In the genomic region with DNA sequence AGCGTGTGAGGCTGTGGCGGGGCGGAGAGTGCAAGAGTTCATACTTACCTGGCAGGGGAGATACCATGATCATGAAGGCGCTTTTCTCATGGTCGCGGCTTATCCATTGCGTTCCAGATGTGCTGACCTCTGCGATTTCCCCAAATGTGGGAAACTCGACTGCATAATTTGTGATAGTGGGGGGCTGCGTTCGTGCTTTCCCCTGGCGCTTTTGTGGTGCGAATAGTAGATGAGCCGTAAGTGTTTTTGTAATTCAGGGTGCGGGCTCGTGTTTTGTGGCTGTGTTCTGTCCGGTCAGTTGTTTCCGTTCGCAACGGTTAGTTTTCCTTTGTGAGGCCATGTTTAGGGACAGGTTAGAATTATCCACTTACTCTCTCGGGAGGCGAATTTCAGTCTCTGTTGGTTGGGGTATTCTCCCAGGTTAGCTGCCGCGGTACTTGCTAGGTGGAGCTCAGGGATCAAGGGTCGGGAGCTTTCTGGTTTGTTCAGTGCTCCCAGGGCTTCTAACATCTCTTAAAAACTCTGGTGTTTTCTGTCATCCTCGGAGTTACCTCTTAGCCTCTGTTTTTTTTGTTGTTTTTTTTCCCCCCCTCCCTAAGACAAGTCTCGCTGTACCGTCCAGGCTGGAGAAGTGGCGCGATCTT, we compare ENCODE assay signal across 8 cellular contexts. TPM values are rescaled to one million over a fixed set of nuclear protein-coding genes. Genes with fewer than 3 reads are reported as not detected.
DNase-seq lines count a peak whose midpoint lies in the region; TF ChIP-seq lines count a peak whose summit lies in the region.
"Not testable (repeated sequence)": the region's sequence is repeated elsewhere in the genome, so short reads cannot be mapped to it uniquely, and the experiment has no call there.

No MANE protein-coding gene starts in this region.

- not testable (repeated sequence) for H3K4me1 ChIP-seq in Loucy (ENCODE audit: insufficient read depth, low read length, poor library complexity, severe bottlenecking); neural progenitor cell

- H3K4me1 Mint-ChIP-seq in neural progenitor cell = not testable (repeated sequence)

- peak overlapping the region; percentile 99 for H3K27ac Mint-ChIP-seq in neural progenitor cell

- peak overlapping the region; percentile 73 for H3K27ac ChIP-seq in neural progenitor cell

- H3K9me3 Mint-ChIP-seq in neural progenitor cell = not testable (repeated sequence)

- H3K4me2 ChIP-seq in Loucy (ENCODE audit: low read depth, low read length, poor library complexity, severe bottlenecking) = peak overlapping the region; percentile 62
- H3K4me2 ChIP-seq in neural progenitor cell = peak overlapping the region; percentile 61

- not testable (repeated sequence) for H3K27me3 ChIP-seq in Loucy (ENCODE audit: insufficient read depth, low read length, poor library complexity, severe bottlenecking); neural progenitor cell

- not testable (repeated sequence) for H3K36me3 Mint-ChIP-seq in neural progenitor cell

- not testable (repeated sequence) for TF ChIP-seq CTCF in Loucy (conservative IDR thresholded peaks at IDR 0.05; ENCODE audit: low read length); foreskin fibroblast (IDR thresholded peaks at IDR 0.05; ENCODE audit: low read depth, low read length); neural progenitor cell (IDR thresholded peaks at IDR 0.05)

- peak; percentile 98 for DNase-seq in EL
- peak; percentile 52 for DNase-seq in GOT3 (lab: John Stamatoyannopoulos, UW)
- peak; percentile 100 for DNase-seq in SIG-M5 treated with dmso at 0.1 percent for 504 hours (lab: John Stamatoyannopoulos, UW; ENCODE audit: unreplicated experiment)
- DNase-seq in activated gamma-delta T cell treated with Interleukin-2 at 50 U/mL for 16 hours = peak; percentile 87
- peak; percentile 96 to 97 for DNase-seq in foreskin fibroblast
- peak; percentile 92 for DNase-seq in neural progenitor cell (ENCODE audit: low spot score)
- DNase-seq in stimulated activated naive CD4-positive, alpha-beta T cell treated with Interleukin-2 at 50 U/mL for 16 hours (lab: John Stamatoyannopoulos, UW) = peak; percentile 89

- not testable (repeated sequence) for H3K36me3 ChIP-seq in Loucy (ENCODE audit: insufficient read depth, low read length); neural progenitor cell

- H3K4me3 Mint-ChIP-seq in neural progenitor cell = peak overlapping the region; percentile 89

- not testable (repeated sequence) for H3K79me2 ChIP-seq in Loucy (ENCODE audit: insufficient read depth, low read length); neural progenitor cell (ENCODE audit: low read depth)

- not testable (repeated sequence) for H3K9me2 ChIP-seq in Loucy (replicated peaks; ENCODE audit: low read depth, low read length)

- peak overlapping the region; percentile 75 for H3K9ac ChIP-seq in Loucy (ENCODE audit: low read depth, low read length, poor library complexity, severe bottlenecking)
- not testable (repeated sequence) for H3K9ac ChIP-seq in neural progenitor cell

- not testable (repeated sequence) for H4K20me1 ChIP-seq in Loucy (ENCODE audit: insufficient read depth, low read length, poor library complexity, severe bottlenecking); neural progenitor cell (ENCODE audit: low read depth)

- H3F3A ChIP-seq in Loucy (ENCODE audit: low read depth); neural progenitor cell (ENCODE audit: low read depth): not testable (repeated sequence)

- H3K9me3 ChIP-seq in Loucy (ENCODE audit: insufficient read depth, low read depth, low read length); neural progenitor cell (ENCODE audit: low read depth): not testable (repeated sequence)

- H3K4me3 ChIP-seq in Loucy (ENCODE audit: low read length, poor library complexity, severe bottlenecking) = peak overlapping the region; percentile 70
- peak overlapping the region; percentile 34 to 68 for H3K4me3 ChIP-seq in foreskin fibroblast (ENCODE audit: low read depth in 1 of 2, low read length in 2 of 2)
- H3K4me3 ChIP-seq in neural progenitor cell = peak overlapping the region; percentile 39

- not testable (repeated sequence) for H3K27me3 Mint-ChIP-seq in neural progenitor cell (ENCODE audit: insufficient read depth, low read depth)

- peak overlapping the region; percentile 71; the same call in 1 of the 2 replicates for H2AFZ ChIP-seq in Loucy (ENCODE audit: low read length)
- H2AFZ ChIP-seq in neural progenitor cell (replicated peaks) = not testable (repeated sequence)

RNA-seq across cellular contexts. Expression of a gene that starts 39.6 kb away (rescaled TPM):
- 0.03 and 0.09 TPM in 2 replicates for total RNA-seq in neural progenitor cell (ENCODE audit: low replicate concordance)

Comparison
In these comparisons a context has a peak if more than half of its experiments do, and no peak if none do; other contexts are left out.
1. Peak in every context shown above with its lines: DNase-seq, H3K4me3 ChIP-seq and H3K27ac ChIP-seq.